Comparison of ENCODE assay signal across 1 cellular context in the genomic region with DNA sequence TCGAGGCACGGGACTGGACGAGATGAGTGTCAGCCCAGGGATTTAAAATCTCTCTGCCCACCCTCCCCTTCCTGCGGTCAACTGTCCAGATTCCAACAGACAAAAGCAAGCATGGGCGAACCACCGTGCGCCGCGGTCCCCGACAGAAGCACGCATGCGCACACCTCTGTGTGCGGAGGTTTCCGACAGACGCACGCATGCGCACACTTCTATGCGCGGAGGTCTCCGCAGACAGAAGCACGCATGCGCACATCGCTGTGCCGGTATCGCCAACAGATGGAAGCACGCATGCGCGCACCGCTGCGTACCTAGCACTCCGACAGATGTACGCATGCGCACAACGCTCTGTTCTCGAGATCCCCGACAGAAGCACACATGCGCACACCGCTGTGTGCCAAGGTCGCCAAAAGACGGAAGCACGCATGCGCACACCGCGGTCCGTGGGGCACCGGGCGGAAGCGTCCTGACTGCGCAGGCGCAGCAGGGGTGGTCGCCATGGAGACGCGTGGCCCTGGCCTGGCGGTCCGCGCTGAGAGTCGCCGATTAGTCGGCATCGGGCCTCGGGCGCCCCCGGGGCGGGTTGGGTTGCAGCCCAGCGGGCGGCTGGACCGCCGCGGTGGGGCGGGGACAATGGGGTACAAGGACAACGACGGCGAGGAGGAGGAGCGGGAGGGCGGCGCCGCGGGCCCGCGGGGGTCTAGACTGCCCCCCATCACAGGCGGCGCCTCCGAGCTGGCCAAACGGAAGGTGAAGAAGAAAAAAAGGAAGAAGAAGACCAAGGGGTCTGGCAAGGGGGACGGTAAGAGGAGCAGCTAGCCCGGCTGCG.
TF ChIP-seq lines count a peak whose summit lies in the region.

No MANE protein-coding gene starts in this region.

TF ChIP-seq in HepG2, 621 proteins besides CTCF, POLR2A, EP300 and RAD21 (continued from another document):
- TF ChIP-seq THAP11 (CRISPR knock-in tag; IDR thresholded peaks at IDR 0.05) (peak; percentile 87), STAT5B (CRISPR knock-in tag; IDR thresholded peaks at IDR 0.05) (no peak), ZNF382 (CRISPR knock-in tag; IDR thresholded peaks at IDR 0.05; ENCODE audit: borderline replicate concordance) (no peak), TOPORS (CRISPR knock-in tag; IDR thresholded peaks at IDR 0.05) (no peak), PHF8 (CRISPR knock-in tag; IDR thresholded peaks at IDR 0.05) (peak; percentile 46; the same call in 1 of the 2 replicates), ZNF205 (CRISPR knock-in tag; IDR thresholded peaks at IDR 0.05) (no peak), CHCHD3 (CRISPR knock-in tag; IDR thresholded peaks at IDR 0.05) (no peak), ZNF878 (CRISPR knock-in tag; IDR thresholded peaks at IDR 0.05) (no peak), HES4 (CRISPR knock-in tag; IDR thresholded peaks at IDR 0.05; ENCODE audit: borderline replicate concordance) (no peak), ZSCAN29 (CRISPR knock-in tag; conservative IDR thresholded peaks at IDR 0.05) (no peak), KLF16 (CRISPR knock-in tag; IDR thresholded peaks at IDR 0.05) (no peak), ZSCAN9 (CRISPR knock-in tag; IDR thresholded peaks at IDR 0.05; ENCODE audit: borderline replicate concordance) (0 out of 2 replicates have a peak, but pooled peaks have one; percentile 58)
